ENCODE assay signal across 14 cellular contexts in the genomic region with DNA sequence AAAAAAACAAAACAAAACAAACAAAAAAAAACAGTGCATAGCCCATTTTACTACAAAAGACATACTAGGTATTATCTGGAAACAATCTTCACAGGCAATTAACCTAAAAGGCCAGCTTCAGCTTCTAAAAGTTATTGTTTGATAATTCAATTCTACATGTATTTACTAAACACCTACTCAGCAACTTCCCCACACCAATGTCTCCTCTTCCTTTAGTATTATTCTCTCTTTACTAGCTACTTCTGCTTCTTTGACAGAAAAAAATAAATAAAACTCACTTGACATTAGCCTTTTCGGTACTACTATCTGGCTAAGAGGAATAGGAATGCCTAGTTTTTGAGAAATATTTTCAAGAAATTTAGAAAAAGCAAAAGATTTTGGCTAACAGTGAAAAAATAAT. TPM values are rescaled to one million over a fixed set of nuclear protein-coding genes. Genes with fewer than 3 reads are reported as not detected.
DNase-seq lines count a peak whose midpoint lies in the region; ATAC-seq and TF ChIP-seq lines count a peak whose summit lies in the region.
"Had no signal": no experiment of that assay in that cellular context is flagged by ENCODE, and none has a peak within 500 bp of the region (broad histone marks: within the 10 kb centered on the region; RNA-seq: fewer than 3 reads in every experiment).

No MANE protein-coding gene starts in this region.

- no peak overlapping the region for H4K8ac ChIP-seq in mesenchymal stem cell (ENCODE audit: low read length)

- no peaks in the 10 kb centered on the region for H3K27me3 Mint-ChIP-seq in T-cell
- H3K27me3 Mint-ChIP-seq: CD4-positive, alpha-beta memory T cell had no signal

- no peaks in the 10 kb centered on the region for H3K79me1 ChIP-seq in mesenchymal stem cell (replicated peaks; ENCODE audit: low read length, poor library complexity, severe bottlenecking)

- DNase-seq in T-cell (no peak), mesenchymal stem cell (no peak), hypothalamus (lab: John Stamatoyannopoulos, UW) (no peak), SW480 (ENCODE audit: low spot score) (no peak), middle frontal gyrus (ENCODE audit: extremely low spot score, low spot score) (no peak)
- DNase-seq: CD4-positive, alpha-beta memory T cell; effector memory CD4-positive, alpha-beta T cell; foreskin fibroblast; GF-D8; NCI-H2171; stimulated activated CD4-positive, alpha-beta T cell treated with anti-CD3 and anti-CD28 coated beads, Interleukin-4, amount 100 ng/mL, for 1 hour had no signal

- no peaks in the 10 kb centered on the region for H3K9me3 ChIP-seq in HEK293 (ENCODE audit: control insufficient read depth, insufficient read depth, low read depth, low read length)
- no peaks in the 10 kb centered on the region for H3K9me3 ChIP-seq in mesenchymal stem cell (ENCODE audit: control insufficient read depth, low read length)

- ATAC-seq in T-cell (replicated peaks in 1 of 4), result no peak
- no peak for ATAC-seq in HG02798 (IDR thresholded peaks at IDR 0.05; ENCODE audit: poor library complexity, unreplicated experiment)

- no CpG with 5 or more reads among the region's 1 CpG for WGBS in mesenchymal stem cell

- H3K4me3 Mint-ChIP-seq in T-cell, result peak overlapping the region in 2 of 3 donors; percentile 52 to 60

- no peak for TF ChIP-seq CTCF in C4-2B (conservative IDR thresholded peaks at IDR 0.05)
- TF ChIP-seq CTCF in HEK293 (tag by site-specific recombination; IDR thresholded peaks at IDR 0.05), result no peak

- H3K4me1 Mint-ChIP-seq in T-cell, result peaks cover 57 to 66% (median 63%) of the 10 kb centered on the region in 3 donors

- no peak overlapping the region for H3K27ac Mint-ChIP-seq in T-cell

- no peaks in the 10 kb centered on the region for H3K27me3 ChIP-seq in mesenchymal stem cell (ENCODE audit: control insufficient read depth in 1 of 2, insufficient read depth in 1 of 2, low read length in 2 of 2)

- no peak overlapping the region for H2AFZ ChIP-seq in mesenchymal stem cell (ENCODE audit: low read depth, low read length)

- no peaks in the 10 kb centered on the region for H3K9me3 Mint-ChIP-seq in T-cell

- CTCF ChIA-PET in HEK293 (lab: Yijun Ruan, JAX), result interaction anchor here (0.7 kb wide), 1 partner anchor 427 kb away, joined by 3 read pairs; no protein-coding TSS in a partner anchor
- CTCF ChIA-PET in T-cell (lab: Charles Lee), result no interaction called here

- H3K18ac ChIP-seq in mesenchymal stem cell (ENCODE audit: low read depth in 1 of 2, low read length in 2 of 2), result no peak overlapping the region

- H3K4me3 ChIP-seq in HEK293 (ENCODE audit: low read depth, low read length) (no peak overlapping the region), mesenchymal stem cell (ENCODE audit: insufficient read depth in 1 of 2, low read depth in 1 of 2, low read length in 2 of 2) (peak overlapping the region in 1 of 2 experiments; percentile 98)

- H3K4me1 ChIP-seq in HEK293 (ENCODE audit: control insufficient read depth, insufficient read depth, low read length), result peaks cover 33% of the 10 kb centered on the region; the same call in 1 of the 2 replicates
- peaks cover 7% of the 10 kb centered on the region for H3K4me1 ChIP-seq in mesenchymal stem cell (ENCODE audit: control insufficient read depth, insufficient read depth, low read depth, low read length)

- no peaks in the 10 kb centered on the region for H3K36me3 ChIP-seq in HEK293 (ENCODE audit: control insufficient read depth in 2 of 2, insufficient read depth in 1 of 2, low read length in 2 of 2)
- H3K36me3 ChIP-seq in mesenchymal stem cell (ENCODE audit: control insufficient read depth in 1 of 2, insufficient read depth in 2 of 2, low read depth in 1 of 2, low read length in 2 of 2), result no peaks in the 10 kb centered on the region

- peak overlapping the region; percentile 73 for H3K27ac ChIP-seq in C4-2B
- H3K27ac ChIP-seq in HEK293 (ENCODE audit: extremely low read depth, low read depth, low read length), result no peak overlapping the region
- H3K27ac ChIP-seq in mesenchymal stem cell (ENCODE audit: low read length, poor library complexity, severe bottlenecking), result no peak overlapping the region

- H3K23ac ChIP-seq in mesenchymal stem cell (ENCODE audit: low read length in 2 of 2), result no peak overlapping the region

- no peak overlapping the region for H2BK5ac ChIP-seq in mesenchymal stem cell (ENCODE audit: low read depth, low read length, poor library complexity, severe bottlenecking)

- POLR2A ChIA-PET in HEK293 (lab: Yijun Ruan, JAX) (no interaction called here), T-cell (lab: Charles Lee) (no interaction called here)

- H3K14ac ChIP-seq in mesenchymal stem cell (ENCODE audit: low read length in 2 of 2), result no peak overlapping the region

- no peak overlapping the region for H2AK5ac ChIP-seq in mesenchymal stem cell (ENCODE audit: low read length, severe bottlenecking)

- H3K9ac ChIP-seq in mesenchymal stem cell (ENCODE audit: low read length), result peak overlapping the region; percentile 98

- H2BK12ac ChIP-seq in mesenchymal stem cell (ENCODE audit: low read length in 2 of 2), result no peak overlapping the region

- no peak overlapping the region for H3K4ac ChIP-seq in mesenchymal stem cell (ENCODE audit: low read depth in 1 of 2, low read length in 2 of 2)

- H3K4me2 ChIP-seq in mesenchymal stem cell (ENCODE audit: low read length, poor library complexity, severe bottlenecking), result no peak overlapping the region

- H2BK120ac ChIP-seq in mesenchymal stem cell (ENCODE audit: low read depth, low read length), result no peak overlapping the region

- no peak overlapping the region for H2BK15ac ChIP-seq in mesenchymal stem cell (ENCODE audit: low read depth, poor library complexity, severe bottlenecking)

- H3K36me3 Mint-ChIP-seq in T-cell, result peaks cover 3% of the 10 kb centered on the region

- H4K91ac ChIP-seq in mesenchymal stem cell (ENCODE audit: low read length), result no peak overlapping the region

TF ChIP-seq in HEK293, 187 proteins besides CTCF, POLR2A, EP300 and RAD21:
- TF ChIP-seq KLF16 (tag by site-specific recombination; IDR thresholded peaks at IDR 0.05), result no peak
- TF ChIP-seq, protein P1, sequence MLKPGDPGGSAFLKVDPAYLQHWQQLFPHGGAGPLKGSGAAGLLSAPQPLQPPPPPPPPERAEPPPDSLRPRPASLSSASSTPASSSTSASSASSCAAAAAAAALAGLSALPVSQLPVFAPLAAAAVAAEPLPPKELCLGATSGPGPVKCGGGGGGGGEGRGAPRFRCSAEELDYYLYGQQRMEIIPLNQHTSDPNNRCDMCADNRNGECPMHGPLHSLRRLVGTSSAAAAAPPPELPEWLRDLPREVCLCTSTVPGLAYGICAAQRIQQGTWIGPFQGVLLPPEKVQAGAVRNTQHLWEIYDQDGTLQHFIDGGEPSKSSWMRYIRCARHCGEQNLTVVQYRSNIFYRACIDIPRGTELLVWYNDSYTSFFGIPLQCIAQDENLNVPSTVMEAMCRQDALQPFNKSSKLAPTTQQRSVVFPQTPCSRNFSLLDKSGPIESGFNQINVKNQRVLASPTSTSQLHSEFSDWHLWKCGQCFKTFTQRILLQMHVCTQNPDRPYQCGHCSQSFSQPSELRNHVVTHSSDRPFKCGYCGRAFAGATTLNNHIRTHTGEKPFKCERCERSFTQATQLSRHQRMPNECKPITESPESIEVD (tag by site-specific recombination; IDR thresholded peaks at IDR 0.05), result peak; percentile 47; the same call in 1 of the 2 replicates
- TF ChIP-seq, protein P2, sequence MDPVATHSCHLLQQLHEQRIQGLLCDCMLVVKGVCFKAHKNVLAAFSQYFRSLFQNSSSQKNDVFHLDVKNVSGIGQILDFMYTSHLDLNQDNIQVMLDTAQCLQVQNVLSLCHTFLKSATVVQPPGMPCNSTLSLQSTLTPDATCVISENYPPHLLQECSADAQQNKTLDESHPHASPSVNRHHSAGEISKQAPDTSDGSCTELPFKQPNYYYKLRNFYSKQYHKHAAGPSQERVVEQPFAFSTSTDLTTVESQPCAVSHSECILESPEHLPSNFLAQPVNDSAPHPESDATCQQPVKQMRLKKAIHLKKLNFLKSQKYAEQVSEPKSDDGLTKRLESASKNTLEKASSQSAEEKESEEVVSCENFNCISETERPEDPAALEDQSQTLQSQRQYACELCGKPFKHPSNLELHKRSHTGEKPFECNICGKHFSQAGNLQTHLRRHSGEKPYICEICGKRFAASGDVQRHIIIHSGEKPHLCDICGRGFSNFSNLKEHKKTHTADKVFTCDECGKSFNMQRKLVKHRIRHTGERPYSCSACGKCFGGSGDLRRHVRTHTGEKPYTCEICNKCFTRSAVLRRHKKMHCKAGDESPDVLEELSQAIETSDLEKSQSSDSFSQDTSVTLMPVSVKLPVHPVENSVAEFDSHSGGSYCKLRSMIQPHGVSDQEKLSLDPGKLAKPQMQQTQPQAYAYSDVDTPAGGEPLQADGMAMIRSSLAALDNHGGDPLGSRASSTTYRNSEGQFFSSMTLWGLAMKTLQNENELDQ (tag by site-specific recombination; IDR thresholded peaks at IDR 0.05; ENCODE audit: low read depth), result no peak

RNA-seq across cellular contexts. Expression of a gene that starts 2.8 kb away (rescaled TPM):
- 10 to 100 TPM; 72.1 to 95.7 (median 80.5) TPM for total RNA-seq in T-cell
- polyA plus RNA-seq in mesenchymal stem cell (2013, experiment 1 of 2), result 67.7 TPM
- 72.9 TPM for polyA plus RNA-seq in mesenchymal stem cell (2013, experiment 2 of 2)
